Comparison of ENCODE assay signal across 9 cellular contexts in genomic region chrX:41350150-41350975, GRCh38. TPM values are rescaled to one million over a fixed set of nuclear protein-coding genes. Genes with fewer than 3 reads are reported as not detected.
A peak's percentile ranks its signal among the peaks of the same experiment; 100 is the strongest.
DNase-seq lines count a peak whose midpoint lies in the region; ATAC-seq and TF ChIP-seq lines count a peak whose summit lies in the region.
"Had no signal": no experiment of that assay in that cellular context is flagged by ENCODE, and none has a peak within 500 bp of the region (broad histone marks: within the 10 kb centered on the region; RNA-seq: fewer than 3 reads in every experiment).

No MANE protein-coding gene starts in this region.

- H3F3A ChIP-seq in neural cell (ENCODE audit: insufficient read depth, low read length, poor library complexity, severe bottlenecking) = no peaks in the 10 kb centered on the region

- no peaks in the 10 kb centered on the region for H3K27me3 ChIP-seq in neural cell (ENCODE audit: insufficient read depth, low read depth, low read length)

- H3K36me3 ChIP-seq in neural cell (ENCODE audit: insufficient read depth, low read length) = no peaks in the 10 kb centered on the region

- TF ChIP-seq EP300 in neural cell (conservative IDR thresholded peaks at IDR 0.05; ENCODE audit: poor library complexity, severe bottlenecking) = no peak

- no peaks in the 10 kb centered on the region for H3K9me2 ChIP-seq in neural cell (ENCODE audit: insufficient read depth, low read length)

- no peaks in the 10 kb centered on the region for H3K9me3 Mint-ChIP-seq in T-helper 1 cell treated with Interleukin-12 subunit alpha and Interleukin-12 subunit beta and Interleukin-4 antibody, amounts not matched to agents 30 μg/mL and 1 μg/mL, for 36 hours
- no peaks in the 10 kb centered on the region for H3K9me3 Mint-ChIP-seq in chondrocyte (ENCODE audit: low read depth)

- H3K79me2 ChIP-seq in neural cell (replicated peaks; ENCODE audit: insufficient read depth, low read length) = no peaks in the 10 kb centered on the region

- H3K4me3 Mint-ChIP-seq in T-helper 1 cell treated with Interleukin-12 subunit alpha and Interleukin-12 subunit beta and Interleukin-4 antibody, amounts not matched to agents 30 μg/mL and 1 μg/mL, for 36 hours = no peak overlapping the region
- no peak overlapping the region for H3K4me3 Mint-ChIP-seq in chondrocyte (ENCODE audit: unreplicated experiment)
- H3K4me3 Mint-ChIP-seq: endodermal cell had no signal

- peaks cover 43% of the 10 kb centered on the region for H3K36me3 Mint-ChIP-seq in T-helper 1 cell treated with Interleukin-12 subunit alpha and Interleukin-12 subunit beta and Interleukin-4 antibody, amounts not matched to agents 30 μg/mL and 1 μg/mL, for 36 hours (ENCODE audit: low read depth)
- H3K36me3 Mint-ChIP-seq in chondrocyte (ENCODE audit: low read depth) = peaks cover 17% of the 10 kb centered on the region

- H3K9ac ChIP-seq in neural cell (ENCODE audit: low read length) = no peak overlapping the region

- no peak for ATAC-seq in GM21423 (IDR thresholded peaks at IDR 0.05; ENCODE audit: unreplicated experiment)

- no peak for TF ChIP-seq RAD21 in neural cell (conservative IDR thresholded peaks at IDR 0.05)

- H3K4me2 ChIP-seq in neural cell (ENCODE audit: low read length) = no peak overlapping the region

- no peaks in the 10 kb centered on the region for H4K20me1 ChIP-seq in neural cell (ENCODE audit: insufficient read depth)

- H3K4me3 ChIP-seq in neural cell (ENCODE audit: low read length) = no peak overlapping the region

- H3K4me1 Mint-ChIP-seq in T-helper 1 cell treated with Interleukin-12 subunit alpha and Interleukin-12 subunit beta and Interleukin-4 antibody, amounts not matched to agents 30 μg/mL and 1 μg/mL, for 36 hours (ENCODE audit: low read depth) = peaks cover 35% of the 10 kb centered on the region
- H3K4me1 Mint-ChIP-seq in chondrocyte (ENCODE audit: low read depth) = peaks cover 26% of the 10 kb centered on the region
- H3K4me1 Mint-ChIP-seq: endodermal cell had no signal

- TF ChIP-seq CTCF in chondrocyte (IDR thresholded peaks at IDR 0.05) (no peak), neural cell (IDR thresholded peaks at IDR 0.05; ENCODE audit: poor library complexity, severe bottlenecking) (no peak)

- H2AFZ ChIP-seq in neural cell (ENCODE audit: low read depth, low read length) = no peak overlapping the region

- H3K9me3 ChIP-seq in neural cell (ENCODE audit: low read length) = no peaks in the 10 kb centered on the region

- DNase-seq in T-helper 1 cell (no peak), HT-29 (ENCODE audit: low spot score) (peak; percentile 25), chondrocyte (ENCODE audit: low spot score) (no peak)
- no peak for DNase-seq in activated effector memory CD4-positive, alpha-beta T cell treated with Interleukin-2 at 50 U/mL for 16 hours
- no peak for DNase-seq in stimulated activated CD4-positive, alpha-beta T cell treated with anti-CD3 and anti-CD28 coated beads, Interleukin-4, amount 100 ng/mL, for 4 hours

- no peaks in the 10 kb centered on the region for H3K27me3 Mint-ChIP-seq in T-helper 1 cell treated with Interleukin-12 subunit alpha and Interleukin-12 subunit beta and Interleukin-4 antibody, amounts not matched to agents 30 μg/mL and 1 μg/mL, for 36 hours (ENCODE audit: low read depth)
- no peaks in the 10 kb centered on the region for H3K27me3 Mint-ChIP-seq in chondrocyte (ENCODE audit: low read depth)

- peak overlapping the region; percentile 31 for H3K27ac Mint-ChIP-seq in T-helper 1 cell treated with Interleukin-12 subunit alpha and Interleukin-12 subunit beta and Interleukin-4 antibody, amounts not matched to agents 30 μg/mL and 1 μg/mL, for 36 hours
- peak overlapping the region; percentile 73 for H3K27ac Mint-ChIP-seq in chondrocyte (ENCODE audit: unreplicated experiment)
- H3K27ac Mint-ChIP-seq: endodermal cell had no signal

- H3K27ac ChIP-seq in neural cell (ENCODE audit: low read length) = no peak overlapping the region

TF ChIP-seq in neural cell, 6 proteins besides CTCF, POLR2A, EP300 and RAD21:
- TF ChIP-seq TAF1 (IDR thresholded peaks at IDR 0.05; ENCODE audit: low read depth) = no peak
- peak; percentile 13 for TF ChIP-seq POLR2AphosphoS5 (IDR thresholded peaks at IDR 0.05)
- no peak for TF ChIP-seq SMC3 (conservative IDR thresholded peaks at IDR 0.05; ENCODE audit: poor library complexity)

RNA-seq across cellular contexts. Expression of gene DDX3X, which starts 16.4 kb away (rescaled TPM):
- total RNA-seq in HT-29 (2014; rRNA removed; shearing (Covaris generic)) = 100 and 102 TPM in 2 replicates
- 199 to 261 TPM (median 201 TPM) in 3 replicates for total RNA-seq in chondrocyte
- polyA plus RNA-seq in neural cell = 165 TPM in 2 replicates
- 319 and 366 TPM in 2 replicates for polyA minus RNA-seq in neural cell
